12 cellular contexts compared by ENCODE assay signal in genomic region chr2:237720962-237721361, GRCh38.
DNase-seq lines count a peak whose midpoint lies in the region; ATAC-seq lines count a peak whose summit lies in the region.
"Had no signal": no experiment of that assay in that cellular context is flagged by ENCODE, and none has a peak within 500 bp of the region (broad histone marks: within the 10 kb centered on the region; RNA-seq: fewer than 3 reads in every experiment).

No MANE protein-coding gene starts in this region.

- no peak for DNase-seq in activated T-cell treated with anti-CD3 and anti-CD28 coated beads, Interleukin-2, amount 50 U/mL, for 24 hours
- DNase-seq in activated T-cell treated with anti-CD3 and anti-CD28 coated beads, Interleukin-2, amount 50 U/mL, for 4 hours, result no peak
- DNase-seq in astrocyte of the hippocampus (ENCODE audit: low read depth, low spot score) (peak; percentile 90), left ventricle myocardium superior (no peak), NCI-H1092 treated with DMSO at 0.1 percent for 48 hours (lab: John Stamatoyannopoulos, UW) (no peak), NCI-H146 treated with DMSO at 0.1 percent for 48 hours (lab: John Stamatoyannopoulos, UW; ENCODE audit: unreplicated experiment) (no peak), foreskin melanocyte (no peak)
- no peak for DNase-seq in stimulated activated naive B cell treated with anti-CD40 and anti-IgM and Interleukin-4, amounts not matched to agents 10 μg/mL and 1 μg/mL and 100 μg/mL, for 72 hours
- DNase-seq: activated CD4-positive, alpha-beta T cell treated with anti-CD3 and anti-CD28 coated beads for 1 hour; activated effector memory CD4-positive, alpha-beta T cell treated with Interleukin-2 at 50 U/mL for 16 hours; central memory CD4-positive, alpha-beta T cell had no signal

- H3K9me3 Mint-ChIP-seq in activated T-cell treated with anti-CD3 and anti-CD28 coated beads, Interleukin-2, amount 50 U/mL, for 24 hours, result no peaks in the 10 kb centered on the region
- no peaks in the 10 kb centered on the region for H3K9me3 Mint-ChIP-seq in activated T-cell treated with anti-CD3 and anti-CD28 coated beads, Interleukin-2, amount 50 U/mL, for 4 hours
- H3K9me3 Mint-ChIP-seq in stimulated activated naive B cell treated with anti-CD40 and anti-IgM and Interleukin-4, amounts not matched to agents 10 μg/mL and 1 μg/mL and 100 μg/mL, for 72 hours, result no peaks in the 10 kb centered on the region

- no peak overlapping the region for H3K4me3 Mint-ChIP-seq in activated T-cell treated with anti-CD3 and anti-CD28 coated beads, Interleukin-2, amount 50 U/mL, for 24 hours
- no peak overlapping the region for H3K4me3 Mint-ChIP-seq in activated T-cell treated with anti-CD3 and anti-CD28 coated beads, Interleukin-2, amount 50 U/mL, for 4 hours
- no peak overlapping the region for H3K4me3 Mint-ChIP-seq in stimulated activated naive B cell treated with anti-CD40 and anti-IgM and Interleukin-4, amounts not matched to agents 10 μg/mL and 1 μg/mL and 100 μg/mL, for 72 hours

- H3K27me3 Mint-ChIP-seq in activated T-cell treated with anti-CD3 and anti-CD28 coated beads, Interleukin-2, amount 50 U/mL, for 24 hours, result no peaks in the 10 kb centered on the region
- no peaks in the 10 kb centered on the region for H3K27me3 Mint-ChIP-seq in activated T-cell treated with anti-CD3 and anti-CD28 coated beads, Interleukin-2, amount 50 U/mL, for 4 hours (ENCODE audit: low read depth)
- no peaks in the 10 kb centered on the region for H3K27me3 Mint-ChIP-seq in stimulated activated naive B cell treated with anti-CD40 and anti-IgM and Interleukin-4, amounts not matched to agents 10 μg/mL and 1 μg/mL and 100 μg/mL, for 72 hours

- ATAC-seq in activated T-cell treated with anti-CD3 and anti-CD28 coated beads, Interleukin-2, amount 50 U/mL, for 4 hours, result no peak
- peak; percentile 37 for ATAC-seq in left ventricle myocardium superior
- ATAC-seq in stimulated activated naive B cell treated with anti-CD40 and anti-IgM and Interleukin-4, amounts not matched to agents 10 μg/mL and 1 μg/mL and 100 μg/mL, for 72 hours (replicated peaks), result no peak
- ATAC-seq: esophagus mucosa had no signal

- H3K27ac Mint-ChIP-seq in activated T-cell treated with anti-CD3 and anti-CD28 coated beads, Interleukin-2, amount 50 U/mL, for 24 hours, result peak overlapping the region; percentile 42
- peak overlapping the region; percentile 69 for H3K27ac Mint-ChIP-seq in stimulated activated naive B cell treated with anti-CD40 and anti-IgM and Interleukin-4, amounts not matched to agents 10 μg/mL and 1 μg/mL and 100 μg/mL, for 72 hours

- peaks cover 85% of the 10 kb centered on the region for H3K36me3 Mint-ChIP-seq in activated T-cell treated with anti-CD3 and anti-CD28 coated beads, Interleukin-2, amount 50 U/mL, for 24 hours (ENCODE audit: low read depth)
- peaks cover 31% of the 10 kb centered on the region for H3K36me3 Mint-ChIP-seq in activated T-cell treated with anti-CD3 and anti-CD28 coated beads, Interleukin-2, amount 50 U/mL, for 4 hours (ENCODE audit: insufficient read depth)
- H3K36me3 Mint-ChIP-seq in stimulated activated naive B cell treated with anti-CD40 and anti-IgM and Interleukin-4, amounts not matched to agents 10 μg/mL and 1 μg/mL and 100 μg/mL, for 72 hours, result peaks cover 40 to 50% of the 10 kb centered on the region in 2 donors

- intact Hi-C loops in left ventricle myocardium superior (cut with micrococcal nuclease), result no loop called here

- peaks cover 69% of the 10 kb centered on the region for H3K4me1 Mint-ChIP-seq in activated T-cell treated with anti-CD3 and anti-CD28 coated beads, Interleukin-2, amount 50 U/mL, for 24 hours (ENCODE audit: low read depth)
- peaks cover 56% of the 10 kb centered on the region for H3K4me1 Mint-ChIP-seq in activated T-cell treated with anti-CD3 and anti-CD28 coated beads, Interleukin-2, amount 50 U/mL, for 4 hours (ENCODE audit: low read depth)
- H3K4me1 Mint-ChIP-seq in stimulated activated naive B cell treated with anti-CD40 and anti-IgM and Interleukin-4, amounts not matched to agents 10 μg/mL and 1 μg/mL and 100 μg/mL, for 72 hours, result peaks cover 38 to 70% of the 10 kb centered on the region in 2 donors
